1 cellular context compared by ENCODE assay signal in the genomic region with DNA sequence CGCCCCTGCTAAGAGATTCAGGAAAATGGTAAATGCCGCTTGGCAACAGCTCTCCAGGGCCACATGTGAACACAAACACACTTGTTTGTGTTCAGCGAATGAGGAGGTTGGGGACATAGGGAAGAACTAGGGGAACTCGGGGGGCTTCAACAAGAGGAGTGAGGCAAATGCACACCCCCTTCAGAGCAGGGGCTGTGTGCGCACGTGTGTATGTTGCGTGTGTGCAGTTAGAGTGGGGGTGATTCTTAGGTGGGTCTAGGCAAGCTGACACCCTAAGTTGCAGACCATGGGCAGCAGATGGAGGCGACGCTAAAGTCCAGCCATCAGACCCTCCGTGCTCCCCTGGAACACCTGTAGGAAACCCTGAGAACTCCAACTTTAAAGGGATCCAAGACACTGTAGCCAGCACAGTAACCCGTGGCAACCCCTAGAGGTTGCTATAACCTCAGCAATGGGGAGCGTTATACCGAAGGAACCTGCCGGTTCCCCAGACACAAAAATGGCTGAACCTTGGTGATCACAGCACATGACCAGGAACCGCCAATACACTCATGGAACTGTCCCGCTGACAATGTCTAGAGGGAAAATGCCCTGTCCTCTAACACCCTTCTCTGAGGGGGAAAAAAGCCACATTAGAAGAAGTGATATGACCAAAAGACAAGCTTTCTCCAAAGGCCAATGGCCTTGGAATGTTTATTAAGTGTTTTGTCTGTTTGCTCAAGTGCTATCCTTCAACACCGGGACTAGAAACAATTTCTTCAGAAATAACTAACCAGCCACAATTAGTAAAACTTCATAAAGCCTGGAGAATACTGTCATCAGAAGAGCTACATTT.
A peak's percentile ranks its signal among the peaks of the same experiment; 100 is the strongest.
TF ChIP-seq lines count a peak whose summit lies in the region.

No MANE protein-coding gene starts in this region.

TF ChIP-seq in GM12878, 131 proteins besides CTCF, POLR2A, EP300 and RAD21 (continued from another document):
- no peak for TF ChIP-seq ZZZ3 (IDR thresholded peaks at IDR 0.05; ENCODE audit: control insufficient read depth, insufficient read length, low read depth)
- TF ChIP-seq, protein P1, sequence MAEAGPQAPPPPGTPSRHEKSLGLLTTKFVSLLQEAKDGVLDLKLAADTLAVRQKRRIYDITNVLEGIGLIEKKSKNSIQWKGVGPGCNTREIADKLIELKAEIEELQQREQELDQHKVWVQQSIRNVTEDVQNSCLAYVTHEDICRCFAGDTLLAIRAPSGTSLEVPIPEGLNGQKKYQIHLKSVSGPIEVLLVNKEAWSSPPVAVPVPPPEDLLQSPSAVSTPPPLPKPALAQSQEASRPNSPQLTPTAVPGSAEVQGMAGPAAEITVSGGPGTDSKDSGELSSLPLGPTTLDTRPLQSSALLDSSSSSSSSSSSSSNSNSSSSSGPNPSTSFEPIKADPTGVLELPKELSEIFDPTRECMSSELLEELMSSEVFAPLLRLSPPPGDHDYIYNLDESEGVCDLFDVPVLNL (IDR thresholded peaks at IDR 0.05; ENCODE audit: low read depth, low read length): no peak
- TF ChIP-seq RB1 (IDR thresholded peaks at IDR 0.05; ENCODE audit: borderline replicate concordance): no peak
- TF ChIP-seq, protein P2, sequence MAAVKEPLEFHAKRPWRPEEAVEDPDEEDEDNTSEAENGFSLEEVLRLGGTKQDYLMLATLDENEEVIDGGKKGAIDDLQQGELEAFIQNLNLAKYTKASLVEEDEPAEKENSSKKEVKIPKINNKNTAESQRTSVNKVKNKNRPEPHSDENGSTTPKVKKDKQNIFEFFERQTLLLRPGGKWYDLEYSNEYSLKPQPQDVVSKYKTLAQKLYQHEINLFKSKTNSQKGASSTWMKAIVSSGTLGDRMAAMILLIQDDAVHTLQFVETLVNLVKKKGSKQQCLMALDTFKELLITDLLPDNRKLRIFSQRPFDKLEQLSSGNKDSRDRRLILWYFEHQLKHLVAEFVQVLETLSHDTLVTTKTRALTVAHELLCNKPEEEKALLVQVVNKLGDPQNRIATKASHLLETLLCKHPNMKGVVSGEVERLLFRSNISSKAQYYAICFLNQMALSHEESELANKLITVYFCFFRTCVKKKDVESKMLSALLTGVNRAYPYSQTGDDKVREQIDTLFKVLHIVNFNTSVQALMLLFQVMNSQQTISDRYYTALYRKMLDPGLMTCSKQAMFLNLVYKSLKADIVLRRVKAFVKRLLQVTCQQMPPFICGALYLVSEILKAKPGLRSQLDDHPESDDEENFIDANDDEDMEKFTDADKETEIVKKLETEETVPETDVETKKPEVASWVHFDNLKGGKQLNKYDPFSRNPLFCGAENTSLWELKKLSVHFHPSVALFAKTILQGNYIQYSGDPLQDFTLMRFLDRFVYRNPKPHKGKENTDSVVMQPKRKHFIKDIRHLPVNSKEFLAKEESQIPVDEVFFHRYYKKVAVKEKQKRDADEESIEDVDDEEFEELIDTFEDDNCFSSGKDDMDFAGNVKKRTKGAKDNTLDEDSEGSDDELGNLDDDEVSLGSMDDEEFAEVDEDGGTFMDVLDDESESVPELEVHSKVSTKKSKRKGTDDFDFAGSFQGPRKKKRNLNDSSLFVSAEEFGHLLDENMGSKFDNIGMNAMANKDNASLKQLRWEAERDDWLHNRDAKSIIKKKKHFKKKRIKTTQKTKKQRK (IDR thresholded peaks at IDR 0.05; ENCODE audit: low read depth, low read length): no peak
- TF ChIP-seq YY1 (IDR thresholded peaks at IDR 0.05; ENCODE audit: low read depth, low read length): peak; percentile 94
- no peak for TF ChIP-seq SREBF1 (IDR thresholded peaks at IDR 0.05; ENCODE audit: low read length)
- TF ChIP-seq IRF3 (IDR thresholded peaks at IDR 0.05): no peak
- TF ChIP-seq LARP7 (IDR thresholded peaks at IDR 0.05): 0 out of 2 replicates have a peak, but pooled peaks have one; percentile 42
- TF ChIP-seq, protein P3, sequence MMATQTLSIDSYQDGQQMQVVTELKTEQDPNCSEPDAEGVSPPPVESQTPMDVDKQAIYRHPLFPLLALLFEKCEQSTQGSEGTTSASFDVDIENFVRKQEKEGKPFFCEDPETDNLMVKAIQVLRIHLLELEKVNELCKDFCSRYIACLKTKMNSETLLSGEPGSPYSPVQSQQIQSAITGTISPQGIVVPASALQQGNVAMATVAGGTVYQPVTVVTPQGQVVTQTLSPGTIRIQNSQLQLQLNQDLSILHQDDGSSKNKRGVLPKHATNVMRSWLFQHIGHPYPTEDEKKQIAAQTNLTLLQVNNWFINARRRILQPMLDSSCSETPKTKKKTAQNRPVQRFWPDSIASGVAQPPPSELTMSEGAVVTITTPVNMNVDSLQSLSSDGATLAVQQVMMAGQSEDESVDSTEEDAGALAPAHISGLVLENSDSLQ (IDR thresholded peaks at IDR 0.05): no peak
